1 cellular context compared by ENCODE assay signal in the genomic region with DNA sequence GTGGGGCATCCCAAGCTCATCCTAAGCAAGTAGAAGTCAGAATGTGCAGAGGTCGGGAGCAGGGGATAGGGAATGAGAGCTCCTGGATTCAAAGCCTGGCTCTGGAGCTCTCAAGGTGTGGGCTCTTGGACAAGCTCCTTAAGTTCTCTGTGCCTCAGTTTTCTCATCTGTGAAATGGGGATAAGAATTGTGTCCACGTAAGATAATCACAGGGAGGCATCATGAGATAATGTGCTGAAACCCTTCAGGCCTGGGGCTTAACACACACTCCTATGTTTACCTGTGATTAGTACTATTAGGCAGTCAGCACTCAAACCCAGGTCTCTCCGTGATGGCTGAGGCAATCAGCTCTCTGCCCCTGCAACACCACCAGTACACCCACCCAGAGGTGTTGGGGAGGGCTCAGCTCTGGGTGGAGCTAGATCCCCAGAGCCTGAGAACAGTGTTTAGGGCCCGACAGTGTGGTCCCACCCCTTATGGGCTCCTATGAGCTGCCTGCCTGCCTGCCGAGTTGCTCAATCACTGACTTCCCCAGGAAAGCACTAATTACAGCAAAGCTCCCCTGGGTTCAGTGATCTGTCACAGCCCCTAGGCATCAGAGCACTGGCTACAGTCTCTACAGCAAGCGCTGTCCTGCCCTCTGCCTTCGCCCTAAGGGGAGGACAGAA.
TF ChIP-seq lines count a peak whose summit lies in the region.

No MANE protein-coding gene starts in this region.

TF ChIP-seq in GM12878, 131 proteins besides CTCF, POLR2A, EP300 and RAD21 (continued from another document):
- TF ChIP-seq MLLT1 (IDR thresholded peaks at IDR 0.05) (no peak), ZBTB11 (CRISPR knock-in tag; IDR thresholded peaks at IDR 0.05) (no peak), ZNF384 (IDR thresholded peaks at IDR 0.05; ENCODE audit: borderline replicate concordance, low read depth, low read length) (no peak), NFXL1 (IDR thresholded peaks at IDR 0.05; ENCODE audit: borderline replicate concordance) (no peak), CEBPB (IDR thresholded peaks at IDR 0.05; ENCODE audit: borderline replicate concordance in 1 of 2, low read depth in 2 of 2, low read length in 2 of 2) (no peak)
